15 cellular contexts compared by ENCODE assay signal in genomic region chr11:12272821-12273617, GRCh38.
DNase-seq lines count a peak whose midpoint lies in the region; ATAC-seq and TF ChIP-seq lines count a peak whose summit lies in the region.
"Had no signal": no experiment of that assay in that cellular context is flagged by ENCODE, and none has a peak within 500 bp of the region (broad histone marks: within the 10 kb centered on the region; RNA-seq: fewer than 3 reads in every experiment).

No MANE protein-coding gene starts in this region.

- TF ChIP-seq CTCF in activated CD8-positive, alpha-beta T cell treated with anti-CD3 and anti-CD28 coated beads for 36 hours (IDR thresholded peaks at IDR 0.05), result no peak
- no peak for TF ChIP-seq CTCF in gastrocnemius medialis (IDR thresholded peaks at IDR 0.05 in 4 of 5, conservative IDR thresholded peaks at IDR 0.05 in 1 of 5)

- no peaks in the 10 kb centered on the region for H3K4me1 Mint-ChIP-seq in activated CD8-positive, alpha-beta T cell treated with anti-CD3 and anti-CD28 coated beads for 36 hours (ENCODE audit: low read depth)
- H3K4me1 Mint-ChIP-seq: activated naive CD8-positive, alpha-beta T cell treated with anti-CD3 and anti-CD28 coated beads, Interleukin-2, amount 10 ng/mL, durations not matched to agents 7 days and 5 days; CD4-positive, CD25-positive, alpha-beta regulatory T cell had no signal

- intact Hi-C loops in posterior vena cava (cut with DNase I), result loop anchor here (10.0 kb wide), 3 partner anchors 178 to 468 kb away; no protein-coding TSS in a partner anchor
- intact Hi-C loops in activated CD8-positive, alpha-beta T cell treated with anti-CD3 and anti-CD28 coated beads for 36 hours (cut with micrococcal nuclease), result no loop called here
- intact Hi-C loops in gastrocnemius medialis (cut with DNase I; ENCODE audit: low total_unique reads), result no loop called here

- in situ Hi-C loops in gastrocnemius medialis (cut with MboI; ENCODE audit: low sequenced_read_pairs in 4 of 4), result loop anchor here in 2 of 4 donors (25.0 kb wide), 1 partner anchor 461 kb away; no protein-coding TSS in a partner anchor

- CTCF ChIA-PET in activated CD8-positive, alpha-beta T cell treated with anti-CD3 and anti-CD28 coated beads for 36 hours (lab: Charles Lee), result interaction anchor here (1.0 to 1.8 kb wide), 4 partner anchors 8 to 37 kb away, joined by 3 to 9 read pairs (median 4); no protein-coding TSS in a partner anchor

- POLR2A ChIA-PET in activated CD8-positive, alpha-beta T cell treated with anti-CD3 and anti-CD28 coated beads for 36 hours (lab: Charles Lee), result no interaction called here

- no peaks in the 10 kb centered on the region for H3K36me3 Mint-ChIP-seq in activated CD8-positive, alpha-beta T cell treated with anti-CD3 and anti-CD28 coated beads for 36 hours (ENCODE audit: low read depth)
- H3K36me3 Mint-ChIP-seq: activated naive CD8-positive, alpha-beta T cell treated with anti-CD3 and anti-CD28 coated beads, Interleukin-2, amount 10 ng/mL, durations not matched to agents 7 days and 5 days; CD4-positive, CD25-positive, alpha-beta regulatory T cell had no signal

- no peaks in the 10 kb centered on the region for H3K36me3 ChIP-seq in gastrocnemius medialis
- H3K36me3 ChIP-seq: ovary had no signal

- peak; percentile 90 for DNase-seq in EH (ENCODE audit: low read depth)
- DNase-seq in M059J (ENCODE audit: low read depth), result peak; percentile 86
- peak; percentile 19 for DNase-seq in dedifferentiated amniotic fluid mesenchymal stem cell (ENCODE audit: extremely low spot score)
- DNase-seq in posterior vena cava (ENCODE audit: low spot score), result peak; percentile 31
- no peak for DNase-seq in activated CD8-positive, alpha-beta T cell treated with anti-CD3 and anti-CD28 coated beads for 36 hours
- no peak for DNase-seq in gastrocnemius medialis
- DNase-seq: activated naive CD8-positive, alpha-beta T cell treated with anti-CD3 and anti-CD28 coated beads, Interleukin-2, amount 10 ng/mL, durations not matched to agents 7 days and 5 days; CD4-positive, CD25-positive, alpha-beta regulatory T cell; Karpas-422; midbrain; ovary; stimulated activated CD4-positive, alpha-beta T cell treated with anti-CD3 and anti-CD28 coated beads, Interleukin-12 subunit alpha, Interleukin-12 subunit beta, amount 100 ng/mL, for 4 hours; T-helper 2 cell had no signal

- H3K27me3 ChIP-seq in gastrocnemius medialis, result no peaks in the 10 kb centered on the region
- H3K27me3 ChIP-seq: ovary had no signal

- H3K4me1 ChIP-seq in gastrocnemius medialis, result no peaks in the 10 kb centered on the region

- no peaks in the 10 kb centered on the region for H3K27me3 Mint-ChIP-seq in activated CD8-positive, alpha-beta T cell treated with anti-CD3 and anti-CD28 coated beads for 36 hours
- H3K27me3 Mint-ChIP-seq: activated naive CD8-positive, alpha-beta T cell treated with anti-CD3 and anti-CD28 coated beads, Interleukin-2, amount 10 ng/mL, durations not matched to agents 7 days and 5 days; CD4-positive, CD25-positive, alpha-beta regulatory T cell had no signal

- H3K9me3 Mint-ChIP-seq in activated CD8-positive, alpha-beta T cell treated with anti-CD3 and anti-CD28 coated beads for 36 hours, result no peaks in the 10 kb centered on the region
- H3K9me3 Mint-ChIP-seq: activated naive CD8-positive, alpha-beta T cell treated with anti-CD3 and anti-CD28 coated beads, Interleukin-2, amount 10 ng/mL, durations not matched to agents 7 days and 5 days; CD4-positive, CD25-positive, alpha-beta regulatory T cell had no signal

- no peak overlapping the region for H3K27ac ChIP-seq in gastrocnemius medialis
- H3K27ac ChIP-seq: ovary had no signal

- TF ChIP-seq POLR2A in gastrocnemius medialis (IDR thresholded peaks at IDR 0.05), result no peak

- no peaks in the 10 kb centered on the region for H3K9me3 ChIP-seq in gastrocnemius medialis
- H3K9me3 ChIP-seq: ovary had no signal

- H3K27ac Mint-ChIP-seq in activated CD8-positive, alpha-beta T cell treated with anti-CD3 and anti-CD28 coated beads for 36 hours, result no peak overlapping the region
- H3K27ac Mint-ChIP-seq: activated naive CD8-positive, alpha-beta T cell treated with anti-CD3 and anti-CD28 coated beads, Interleukin-2, amount 10 ng/mL, durations not matched to agents 7 days and 5 days had no signal

- ATAC-seq in HG03460 (IDR thresholded peaks at IDR 0.05; ENCODE audit: unreplicated experiment) (no peak), HG03378 (IDR thresholded peaks at IDR 0.05; ENCODE audit: unreplicated experiment) (no peak), gastrocnemius medialis (no peak)
- ATAC-seq in activated CD8-positive, alpha-beta T cell treated with anti-CD3 and anti-CD28 coated beads for 36 hours, result no peak

- H3K4me3 Mint-ChIP-seq in activated CD8-positive, alpha-beta T cell treated with anti-CD3 and anti-CD28 coated beads for 36 hours, result no peak overlapping the region
- H3K4me3 Mint-ChIP-seq: activated naive CD8-positive, alpha-beta T cell treated with anti-CD3 and anti-CD28 coated beads, Interleukin-2, amount 10 ng/mL, durations not matched to agents 7 days and 5 days; CD4-positive, CD25-positive, alpha-beta regulatory T cell had no signal

- no peak overlapping the region for H3K4me3 ChIP-seq in gastrocnemius medialis
- H3K4me3 ChIP-seq: ovary had no signal

Comparison
In these comparisons a context has a peak if more than half of its experiments do, and no peak if none do; other contexts are left out.
1. DNase-seq: peak in EH (single experiment), M059J (single experiment), dedifferentiated amniotic fluid mesenchymal stem cell (single experiment) and posterior vena cava (single experiment); none in activated CD8-positive, alpha-beta T cell treated with anti-CD3 and anti-CD28 coated beads for 36 hours (single experiment) and gastrocnemius medialis (0 of 2).
2. intact Hi-C loops: an anchor here in posterior vena cava (10.0 kb wide); none called in activated CD8-positive, alpha-beta T cell treated with anti-CD3 and anti-CD28 coated beads for 36 hours and gastrocnemius medialis.